ENCODE assay signal across 11 cellular contexts in the genomic region with DNA sequence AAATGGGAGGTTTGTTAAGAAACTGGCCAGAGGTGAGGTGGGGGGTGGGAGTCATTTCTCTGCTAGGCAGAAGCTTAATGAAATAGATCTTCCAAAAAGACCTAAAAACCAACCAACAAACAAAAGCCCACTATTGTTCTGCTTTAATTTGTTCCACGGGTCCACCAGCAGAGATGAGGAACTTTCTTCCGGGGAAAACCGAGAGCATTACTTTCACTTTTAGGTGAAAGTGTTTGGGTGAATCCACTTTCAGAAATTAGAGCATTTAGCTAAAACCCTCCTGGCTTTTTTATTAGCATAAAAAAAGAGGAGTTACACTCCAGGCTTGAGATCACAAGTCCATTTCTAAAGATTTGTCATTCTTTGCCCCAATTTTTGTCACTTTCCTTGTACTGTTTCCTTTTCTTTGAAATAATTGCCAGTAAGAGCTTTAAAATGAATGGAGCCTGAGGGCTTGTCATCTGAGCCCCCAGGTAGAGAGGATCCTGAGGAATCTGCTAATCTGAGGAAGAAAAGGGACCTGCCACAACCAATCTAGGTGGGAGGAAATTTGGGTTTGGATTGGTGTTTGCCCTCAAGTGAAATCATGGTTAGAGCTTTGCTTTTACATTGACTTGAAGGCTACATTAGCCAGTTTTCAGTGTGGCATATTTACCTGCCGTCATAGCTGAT.
DNase-seq lines count a peak whose midpoint lies in the region; ATAC-seq and TF ChIP-seq lines count a peak whose summit lies in the region.
"Had no signal": no experiment of that assay in that cellular context is flagged by ENCODE, and none has a peak within 500 bp of the region (broad histone marks: within the 10 kb centered on the region; RNA-seq: fewer than 3 reads in every experiment).

No MANE protein-coding gene starts in this region.

- WGBS in transverse colon (ENCODE audit: low coverage in 1 of 2), 2 donors, result 50 to 52% methylated on average over 4 of the region's 4 CpGs

- in situ Hi-C loops in transverse colon (cut with MboI; ENCODE audit: low pct_ligation_motif_present in 1 of 4, low pct_unique_long_range_greater_than_20kb in 1 of 4, low sequenced_read_pairs in 3 of 4), result no loop called here

- TF ChIP-seq CTCF in HFFc6 (IDR thresholded peaks at IDR 0.05) (no peak), kidney epithelial cell (IDR thresholded peaks at IDR 0.05; ENCODE audit: insufficient read depth, low read length, poor library complexity, severe bottlenecking) (no peak), transverse colon (IDR thresholded peaks at IDR 0.05) (no peak)

- no peak for TF ChIP-seq EP300 in transverse colon (IDR thresholded peaks at IDR 0.05; ENCODE audit: low read depth)

- H3K27me3 ChIP-seq in kidney epithelial cell (ENCODE audit: control insufficient read depth, insufficient read depth, low read length) (no peaks in the 10 kb centered on the region), transverse colon (no peaks in the 10 kb centered on the region)

- DNase-seq in HFFc6, result no peak
- DNase-seq in activated naive CD8-positive, alpha-beta T cell treated with anti-CD3 and anti-CD28 coated beads, Interleukin-2, amount 50 U/mL, for 24 hours, result no peak
- DNase-seq in kidney epithelial cell (ENCODE audit: low read depth), result no peak
- DNase-seq in superior temporal gyrus (ENCODE audit: extremely low spot score), result peak; percentile 50
- no peak for DNase-seq in transverse colon
- DNase-seq in amygdala (lab: John Stamatoyannopoulos, UW), result no peak
- DNase-seq in NCI-H345 treated with DMSO at 0.1 percent for 48 hours (lab: John Stamatoyannopoulos, UW; ENCODE audit: unreplicated experiment), result no peak
- DNase-seq: activated CD8-positive, alpha-beta memory T cell treated with anti-CD3 and anti-CD28 coated beads, Interleukin-2, amount 50 U/mL, for 4 hours; NCI-H2081 had no signal

- no peak for ATAC-seq in activated naive CD8-positive, alpha-beta T cell treated with anti-CD3 and anti-CD28 coated beads, Interleukin-2, amount 50 U/mL, for 24 hours
- ATAC-seq in activated CD4-positive, CD25-positive, alpha-beta regulatory T cell treated with anti-CD3 and anti-CD28 coated beads, Interleukin-2, amount 50 U/mL, for 24 hours, result no peak
- ATAC-seq: stimulated activated effector memory CD8-positive, alpha-beta T cell treated with anti-CD3 and anti-CD28 coated beads, Interleukin-12 subunit alpha, Interleukin-12 subunit beta, amount 100 ng/mL, for 72 hours had no signal

- H3K4me1 ChIP-seq in transverse colon, result no peaks in the 10 kb centered on the region

- no peaks in the 10 kb centered on the region for H3K27me3 Mint-ChIP-seq in HFFc6 (ENCODE audit: insufficient read depth)
- H3K27me3 Mint-ChIP-seq in activated naive CD8-positive, alpha-beta T cell treated with anti-CD3 and anti-CD28 coated beads, Interleukin-2, amount 50 U/mL, for 24 hours, result no peaks in the 10 kb centered on the region

- no peaks in the 10 kb centered on the region for H3K36me3 Mint-ChIP-seq in HFFc6 (ENCODE audit: low read depth)
- H3K36me3 Mint-ChIP-seq in activated naive CD8-positive, alpha-beta T cell treated with anti-CD3 and anti-CD28 coated beads, Interleukin-2, amount 50 U/mL, for 24 hours (ENCODE audit: low read depth), result no peaks in the 10 kb centered on the region
- H3K36me3 Mint-ChIP-seq: stimulated activated effector memory CD8-positive, alpha-beta T cell treated with anti-CD3 and anti-CD28 coated beads, Interleukin-12 subunit alpha, Interleukin-12 subunit beta, amount 100 ng/mL, for 72 hours had no signal

- H3K27ac ChIP-seq in transverse colon, result no peak overlapping the region

- H3K4me3 ChIP-seq in kidney epithelial cell (ENCODE audit: low read depth, low read length) (peak overlapping the region; percentile 12), transverse colon (peak overlapping the region in 2 of 4 donors; percentile 24)

- no peaks in the 10 kb centered on the region for H3K36me3 ChIP-seq in kidney epithelial cell (ENCODE audit: control insufficient read depth, insufficient read depth, low read length)
- H3K36me3 ChIP-seq in transverse colon, result no peaks in the 10 kb centered on the region

- peak overlapping the region; percentile 87 for H3K4me3 Mint-ChIP-seq in HFFc6
- peak overlapping the region; percentile 2 for H3K4me3 Mint-ChIP-seq in activated naive CD8-positive, alpha-beta T cell treated with anti-CD3 and anti-CD28 coated beads, Interleukin-2, amount 50 U/mL, for 24 hours
- H3K4me3 Mint-ChIP-seq: stimulated activated effector memory CD8-positive, alpha-beta T cell treated with anti-CD3 and anti-CD28 coated beads, Interleukin-12 subunit alpha, Interleukin-12 subunit beta, amount 100 ng/mL, for 72 hours had no signal

- H3K9me3 ChIP-seq in transverse colon, result no peaks in the 10 kb centered on the region

- TF ChIP-seq POLR2A in transverse colon (IDR thresholded peaks at IDR 0.05), result no peak

- peaks cover 14% of the 10 kb centered on the region for H3K4me1 Mint-ChIP-seq in HFFc6 (ENCODE audit: low read depth)
- peaks cover 2% of the 10 kb centered on the region for H3K4me1 Mint-ChIP-seq in activated naive CD8-positive, alpha-beta T cell treated with anti-CD3 and anti-CD28 coated beads, Interleukin-2, amount 50 U/mL, for 24 hours
- H3K4me1 Mint-ChIP-seq: stimulated activated effector memory CD8-positive, alpha-beta T cell treated with anti-CD3 and anti-CD28 coated beads, Interleukin-12 subunit alpha, Interleukin-12 subunit beta, amount 100 ng/mL, for 72 hours had no signal

- intact Hi-C loops in transverse colon (cut with DNase I; ENCODE audit: low total_unique reads), result no loop called here

- peak overlapping the region; percentile 81 for H3K27ac Mint-ChIP-seq in HFFc6
- no peak overlapping the region for H3K27ac Mint-ChIP-seq in activated naive CD8-positive, alpha-beta T cell treated with anti-CD3 and anti-CD28 coated beads, Interleukin-2, amount 50 U/mL, for 24 hours
- H3K27ac Mint-ChIP-seq: stimulated activated effector memory CD8-positive, alpha-beta T cell treated with anti-CD3 and anti-CD28 coated beads, Interleukin-12 subunit alpha, Interleukin-12 subunit beta, amount 100 ng/mL, for 72 hours had no signal

- H3K9me3 Mint-ChIP-seq in HFFc6, result peaks cover 3% of the 10 kb centered on the region; the same call in 1 of the 2 replicates
- no peaks in the 10 kb centered on the region for H3K9me3 Mint-ChIP-seq in activated naive CD8-positive, alpha-beta T cell treated with anti-CD3 and anti-CD28 coated beads, Interleukin-2, amount 50 U/mL, for 24 hours
